In the genomic region with DNA sequence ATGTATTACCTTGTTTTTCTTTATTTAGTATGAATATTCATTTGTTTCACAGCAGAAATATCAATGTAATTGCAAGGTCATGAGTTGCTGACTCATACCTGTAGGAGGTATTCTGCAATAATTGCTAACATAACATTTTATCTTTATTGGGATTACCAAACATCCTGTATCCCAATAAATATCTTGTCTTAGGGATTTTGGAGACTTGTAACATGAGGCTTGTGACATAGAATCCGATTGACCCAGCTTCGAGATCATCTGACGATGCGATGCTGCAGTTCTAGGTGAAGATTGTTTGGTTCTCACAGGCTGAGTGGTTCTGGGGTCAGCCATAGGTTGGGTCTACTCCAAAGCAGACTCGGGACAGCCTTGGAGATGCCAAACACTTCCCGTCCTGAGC, we compare ENCODE assay signal across 1 cellular context.
TF ChIP-seq lines count a peak whose summit lies in the region.

No MANE protein-coding gene starts in this region.

TF ChIP-seq in H1, 55 proteins besides CTCF, POLR2A, EP300 and RAD21:
- TF ChIP-seq TAF7 (optimal IDR thresholded peaks at IDR 0.05; ENCODE audit: borderline replicate concordance, low read depth, low read length) = no peak
